Comparison of ENCODE assay signal across 22 cellular contexts in genomic region chr3:178841011-178841410, GRCh38.
"Had no signal": no experiment of that assay in that cellular context is flagged by ENCODE, and none has a peak within 500 bp of the region (broad histone marks: within the 10 kb centered on the region; RNA-seq: fewer than 3 reads in every experiment).

No MANE protein-coding gene starts in this region.

- DNase-seq: KBM-7, MG63, NCI-H1092, NCI-H1105 treated with DMSO at 0.1 percent for 48 hours, NCI-H1417 treated with DMSO at 0.1 percent for 48 hours, NCI-H146, NCI-H1694 treated with DMSO at 0.1 percent for 48 hours, NCI-H1930, NCI-H2081, NCI-H2107, NCI-H226, NCI-H446, NCI-H510A, NCI-H524 treated with DMSO at 0.1 percent for 48 hours, NCI-H69, NCI-H774, Right ventricle myocardium superior, RPMI8226, SIG-M5 had no signal

- H3K27me3 ChIP-seq: MG63, SJSA1 had no signal

- FAIRE-seq: RCC 7860 had no signal

- H3K4me1 ChIP-seq: SJSA1 had no signal

- H3K36me3 ChIP-seq: MG63, SJSA1 had no signal

- H3K4me3 ChIP-seq: MG63, SJSA1, SK-N-MC had no signal

- H3K9me3 ChIP-seq: MG63, SJSA1 had no signal

- H3K27ac ChIP-seq: SJSA1, SK-N-MC had no signal
